14 cellular contexts compared by ENCODE assay signal in genomic region chr10:45354261-45354660, GRCh38. TPM values are rescaled to one million over a fixed set of nuclear protein-coding genes. Genes with fewer than 3 reads are reported as not detected.
DNase-seq lines count a peak whose midpoint lies in the region; ATAC-seq, FAIRE-seq and TF ChIP-seq lines count a peak whose summit lies in the region.
"Had no signal": no experiment of that assay in that cellular context is flagged by ENCODE, and none has a peak within 500 bp of the region (broad histone marks: within the 10 kb centered on the region; RNA-seq: fewer than 3 reads in every experiment).

No MANE protein-coding gene starts in this region.

- peak; percentile 83 for FAIRE-seq in GM12891 (lab: Jason Lieb, UNC)
- FAIRE-seq: islet of Langerhans had no signal

- H3K27me3 Mint-ChIP-seq in stimulated activated memory B cell treated with anti-CD40 and anti-IgM and Interleukin-4, amounts not matched to agents 10 μg/mL and 1 μg/mL and 100 μg/mL, for 72 hours: no peaks in the 10 kb centered on the region

- intact Hi-C loops in head of caudate nucleus (cut with DNase I): no loop called here
- intact Hi-C loops in A673 (cut with micrococcal nuclease; ENCODE audit: unreplicated experiment): no loop called here

- POLR2A ChIA-PET in A673 (lab: Charles Lee; ENCODE audit: low non-redundant PET): no interaction called here

- H3K4me1 ChIP-seq in A673 (ENCODE audit: insufficient read depth, low read length, poor library complexity, severe bottlenecking): no peaks in the 10 kb centered on the region

- no TSS peak for BruUV-seq in A673 (replicated peaks; lab: Mats Ljungman, UMichigan)

- H3K9me3 Mint-ChIP-seq in stimulated activated memory B cell treated with anti-CD40 and anti-IgM and Interleukin-4, amounts not matched to agents 10 μg/mL and 1 μg/mL and 100 μg/mL, for 72 hours: no peaks in the 10 kb centered on the region

- no peak for DNase-seq in GM12891 (ENCODE audit: insufficient read length, low spot score)
- DNase-seq in NB4 (ENCODE audit: low read depth): peak; percentile 91
- DNase-seq in head of caudate nucleus: peak in 23 of 42 donors; percentile 23 to 66 (median 43)
- no peak for DNase-seq in HuH-7 (ENCODE audit: low spot score)
- no peak for DNase-seq in A673 (ENCODE audit: low spot score)
- no peak for DNase-seq in SHP77 (lab: John Stamatoyannopoulos, UW)
- DNase-seq: NCI-H69; stimulated activated CD4-positive, alpha-beta T cell treated with anti-CD3 and anti-CD28 coated beads, Interleukin-2, amount 100 ng/mL, for 24 hours; stimulated activated naive CD8-positive, alpha-beta T cell treated with anti-CD3 and anti-CD28 coated beads, Interleukin-15, Interleukin-2, amounts not matched to agents 100 U/mL and 50 U/mL, for 24 hours had no signal

- CTCF ChIA-PET in A673 (lab: Charles Lee): no interaction called here

- no peak for TF ChIP-seq CTCF in NB4 (IDR thresholded peaks at IDR 0.05; ENCODE audit: low read depth, low read length)
- no peak for TF ChIP-seq CTCF in A673 (conservative IDR thresholded peaks at IDR 0.05; ENCODE audit: low read depth, low read length)

- no peak overlapping the region for H3K4me3 Mint-ChIP-seq in stimulated activated memory B cell treated with anti-CD40 and anti-IgM and Interleukin-4, amounts not matched to agents 10 μg/mL and 1 μg/mL and 100 μg/mL, for 72 hours

- H3K4me1 Mint-ChIP-seq in stimulated activated memory B cell treated with anti-CD40 and anti-IgM and Interleukin-4, amounts not matched to agents 10 μg/mL and 1 μg/mL and 100 μg/mL, for 72 hours: peaks cover 63% of the 10 kb centered on the region

- no peak overlapping the region for H3K4me3 ChIP-seq in NB4 (ENCODE audit: low read depth, low read length)
- H3K4me3 ChIP-seq in A673 (ENCODE audit: low read depth, low read length, poor library complexity, severe bottlenecking): no peak overlapping the region

- no peaks in the 10 kb centered on the region for H3K9me3 ChIP-seq in A673 (ENCODE audit: low read depth, low read length, poor library complexity, severe bottlenecking)
- H3K9me3 ChIP-seq: neutrophil had no signal

- no peaks in the 10 kb centered on the region for H3K36me3 ChIP-seq in A673 (ENCODE audit: insufficient read depth, low read length, poor library complexity, severe bottlenecking)
- H3K36me3 ChIP-seq: neutrophil had no signal

- H3K27me3 ChIP-seq in A673 (replicated peaks; ENCODE audit: insufficient read depth, low read depth, low read length, poor library complexity): peaks cover 14% of the 10 kb centered on the region

- peak; percentile 73 for ATAC-seq in stimulated activated memory B cell treated with anti-CD40 and anti-IgM and Interleukin-4, amounts not matched to agents 10 μg/mL and 1 μg/mL and 100 μg/mL, for 72 hours
- ATAC-seq: stimulated activated naive CD8-positive, alpha-beta T cell treated with anti-CD3 and anti-CD28 coated beads, Interleukin-15, Interleukin-2, amounts not matched to agents 100 U/mL and 50 U/mL, for 24 hours had no signal

- TF ChIP-seq POLR2A in GM12891 (IDR thresholded peaks at IDR 0.05; ENCODE audit: low read depth, low read length): no peak
- no peak for TF ChIP-seq POLR2A in NB4 (IDR thresholded peaks at IDR 0.05; ENCODE audit: extremely low read depth, insufficient read length)

- H3K27ac ChIP-seq in A673 (ENCODE audit: low read depth, low read length, poor library complexity, severe bottlenecking): no peak overlapping the region
- H3K27ac ChIP-seq: neutrophil had no signal

- no peaks in the 10 kb centered on the region for H3K36me3 Mint-ChIP-seq in stimulated activated memory B cell treated with anti-CD40 and anti-IgM and Interleukin-4, amounts not matched to agents 10 μg/mL and 1 μg/mL and 100 μg/mL, for 72 hours

- H3K27ac Mint-ChIP-seq in stimulated activated memory B cell treated with anti-CD40 and anti-IgM and Interleukin-4, amounts not matched to agents 10 μg/mL and 1 μg/mL and 100 μg/mL, for 72 hours: peak overlapping the region; percentile 26

TF ChIP-seq in GM12891, 5 proteins besides CTCF, POLR2A, EP300 and RAD21:
- TF ChIP-seq SPI1 (IDR thresholded peaks at IDR 0.05; ENCODE audit: low read depth, low read length): no peak
- peak; percentile 81 for TF ChIP-seq PAX5 (IDR thresholded peaks at IDR 0.05; ENCODE audit: insufficient read depth, low read length, severe bottlenecking)
- no peak for TF ChIP-seq POLR2AphosphoS5 (IDR thresholded peaks at IDR 0.05; ENCODE audit: low read depth, low read length)

RNA-seq across cellular contexts. Expression of gene ALOX5, which starts 19.8 kb away (rescaled TPM):
- 53.2 TPM for polyA plus RNA-seq in GM12891 (2012; ENCODE audit: low read depth, missing spikeins)
- not detected in 2 replicates for total RNA-seq in A673 (2021)
- total RNA-seq: chondrocyte, fibroblast of lung had no signal
- polyA plus RNA-seq: fibroblast of lung had no signal

RNA-seq across cellular contexts. Expression of gene OR13A1, which starts 38.9 kb away (rescaled TPM):
- polyA plus RNA-seq in GM12891 (2012; ENCODE audit: low read depth, missing spikeins): 0.19 TPM
- total RNA-seq in A673 (2021): not detected in 2 replicates
- total RNA-seq: chondrocyte, fibroblast of lung had no signal
- polyA plus RNA-seq: fibroblast of lung had no signal

Comparison
In these comparisons a context has a peak if more than half of its experiments do, and no peak if none do; other contexts are left out.
1. DNase-seq: peak in NB4 (single experiment) and head of caudate nucleus (23 of 42); none in GM12891 (single experiment), HuH-7 (single experiment), A673 (single experiment) and SHP77 (0 of 2).